9 cellular contexts compared by ENCODE assay signal in the genomic region with DNA sequence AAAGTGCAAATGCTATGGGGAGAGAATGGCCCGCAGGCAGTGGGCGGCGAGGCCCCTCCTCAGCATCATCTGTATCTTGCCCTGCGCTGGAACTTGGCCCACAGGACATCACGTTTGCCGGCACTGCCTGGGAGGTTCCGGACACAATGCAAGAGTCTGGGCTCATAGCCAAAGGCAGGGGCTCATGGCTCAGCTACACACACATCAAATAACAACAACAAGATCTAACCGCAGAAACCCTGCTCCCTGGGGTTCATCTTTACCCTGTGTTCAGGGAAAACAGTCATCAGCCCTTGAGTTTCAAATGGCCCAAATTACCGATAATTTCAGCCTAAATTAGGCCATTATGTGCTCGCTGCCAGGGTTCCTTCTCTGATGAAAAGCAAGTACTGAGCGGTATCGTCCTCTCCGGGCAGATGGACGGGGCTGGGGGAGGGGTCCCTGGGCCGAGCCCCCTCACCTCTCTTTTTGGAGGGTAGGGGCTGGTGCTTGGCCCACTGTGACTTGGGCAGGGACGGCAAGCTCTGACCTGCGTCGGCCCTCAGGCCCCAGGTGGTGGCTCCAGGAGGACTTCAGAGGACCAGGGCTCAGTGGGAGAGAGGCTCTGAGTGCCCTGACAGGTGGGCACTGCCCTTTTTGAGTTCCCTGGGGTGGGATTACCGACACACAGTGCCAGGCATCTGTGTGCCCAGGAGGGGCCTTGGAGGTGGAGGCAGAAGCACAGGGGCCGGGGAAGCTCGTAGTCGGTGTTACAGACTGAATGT. TPM values are rescaled to one million over a fixed set of nuclear protein-coding genes. Genes with fewer than 3 reads are reported as not detected.
DNase-seq lines count a peak whose midpoint lies in the region; FAIRE-seq lines count a peak whose summit lies in the region.
"Had no signal": no experiment of that assay in that cellular context is flagged by ENCODE, and none has a peak within 500 bp of the region (broad histone marks: within the 10 kb centered on the region; RNA-seq: fewer than 3 reads in every experiment).

No MANE protein-coding gene starts in this region.

- FAIRE-seq in small intestine (lab: Jason Lieb, UNC), result no peak

- no peak overlapping the region for H2AFZ ChIP-seq in ACC112 (ENCODE audit: low read length, unreplicated experiment)

- H3K27ac ChIP-seq in ACC112 (ENCODE audit: low read depth, low read length), result peak overlapping the region; percentile 76
- H3K27ac ChIP-seq in small intestine (ENCODE audit: low read depth in 1 of 2, low read length in 1 of 2), result no peak overlapping the region

- H3K4me1 ChIP-seq in ACC112 (ENCODE audit: control insufficient read depth, insufficient read depth, low read length, unreplicated experiment) (peaks cover 12% of the 10 kb centered on the region), small intestine (ENCODE audit: control insufficient read depth in 2 of 2, insufficient read depth in 1 of 2, low read depth in 1 of 2, low read length in 1 of 2) (no peaks in the 10 kb centered on the region)
- H3K4me1 ChIP-seq: Caco-2 had no signal

- H3K36me3 ChIP-seq in ACC112 (ENCODE audit: insufficient read depth, low read length) (no peaks in the 10 kb centered on the region), small intestine (ENCODE audit: control insufficient read depth in 2 of 2, insufficient read depth in 2 of 2, low read length in 2 of 2) (no peaks in the 10 kb centered on the region)

- H3K27me3 ChIP-seq in ACC112 (ENCODE audit: insufficient read depth, low read length) (peaks cover 46% of the 10 kb centered on the region), small intestine (ENCODE audit: control insufficient read depth in 2 of 2, insufficient read depth in 2 of 2, low read length in 2 of 2) (no peaks in the 10 kb centered on the region)

- DNase-seq in NCI-H1105 (lab: John Stamatoyannopoulos, UW), result peak; percentile 95
- peak; percentile 91 for DNase-seq in amniotic epithelial cell (ENCODE audit: low read depth)
- DNase-seq in islet precursor cell, result peak; percentile 44
- DNase-seq in stimulated activated CD4-positive, alpha-beta T cell treated with anti-CD3 and anti-CD28 coated beads, Interleukin-12 subunit alpha, Interleukin-12 subunit beta, amount 100 ng/mL, for 4 hours, result no peak
- no peak for DNase-seq in small intestine
- DNase-seq in activated CD8-positive, alpha-beta memory T cell treated with anti-CD3 and anti-CD28 coated beads, Interleukin-2, amount 50 U/mL, for 48 hours, result no peak
- no peak for DNase-seq in retina

- no peaks in the 10 kb centered on the region for H3K79me2 ChIP-seq in ACC112 (ENCODE audit: control insufficient read depth, insufficient read depth, low read length, unreplicated experiment)

- WGBS in small intestine, 3 donors, result 62 to 63% (median 62%) methylated on average over 21 to 22 of the region's 22 CpGs

- H3K4me3 ChIP-seq in ACC112 (ENCODE audit: low read depth, low read length) (peak overlapping the region; percentile 52), small intestine (ENCODE audit: low read depth in 1 of 2, low read length in 2 of 2) (no peak overlapping the region)

- no peaks in the 10 kb centered on the region for H3K9me3 ChIP-seq in small intestine (ENCODE audit: control insufficient read depth, low read depth)

RNA-seq across cellular contexts. Expression of a gene that starts 25.0 kb away (rescaled TPM):
- polyA plus RNA-seq in small intestine, result 10 to 100 TPM in 1 of 3 donors, not detected in 2; 11.9 TPM

Comparison
In these comparisons a context has a peak if more than half of its experiments do, and no peak if none do; other contexts are left out.
1. DNase-seq: peak in NCI-H1105 (single experiment), amniotic epithelial cell (single experiment) and islet precursor cell (single experiment); none in stimulated activated CD4-positive, alpha-beta T cell treated with anti-CD3 and anti-CD28 coated beads, Interleukin-12 subunit alpha, Interleukin-12 subunit beta, amount 100 ng/mL, for 4 hours (single experiment), small intestine (single experiment), activated CD8-positive, alpha-beta memory T cell treated with anti-CD3 and anti-CD28 coated beads, Interleukin-2, amount 50 U/mL, for 48 hours (single experiment) and retina (single experiment).